ENCODE assay signal across 1 cellular context in the genomic region with DNA sequence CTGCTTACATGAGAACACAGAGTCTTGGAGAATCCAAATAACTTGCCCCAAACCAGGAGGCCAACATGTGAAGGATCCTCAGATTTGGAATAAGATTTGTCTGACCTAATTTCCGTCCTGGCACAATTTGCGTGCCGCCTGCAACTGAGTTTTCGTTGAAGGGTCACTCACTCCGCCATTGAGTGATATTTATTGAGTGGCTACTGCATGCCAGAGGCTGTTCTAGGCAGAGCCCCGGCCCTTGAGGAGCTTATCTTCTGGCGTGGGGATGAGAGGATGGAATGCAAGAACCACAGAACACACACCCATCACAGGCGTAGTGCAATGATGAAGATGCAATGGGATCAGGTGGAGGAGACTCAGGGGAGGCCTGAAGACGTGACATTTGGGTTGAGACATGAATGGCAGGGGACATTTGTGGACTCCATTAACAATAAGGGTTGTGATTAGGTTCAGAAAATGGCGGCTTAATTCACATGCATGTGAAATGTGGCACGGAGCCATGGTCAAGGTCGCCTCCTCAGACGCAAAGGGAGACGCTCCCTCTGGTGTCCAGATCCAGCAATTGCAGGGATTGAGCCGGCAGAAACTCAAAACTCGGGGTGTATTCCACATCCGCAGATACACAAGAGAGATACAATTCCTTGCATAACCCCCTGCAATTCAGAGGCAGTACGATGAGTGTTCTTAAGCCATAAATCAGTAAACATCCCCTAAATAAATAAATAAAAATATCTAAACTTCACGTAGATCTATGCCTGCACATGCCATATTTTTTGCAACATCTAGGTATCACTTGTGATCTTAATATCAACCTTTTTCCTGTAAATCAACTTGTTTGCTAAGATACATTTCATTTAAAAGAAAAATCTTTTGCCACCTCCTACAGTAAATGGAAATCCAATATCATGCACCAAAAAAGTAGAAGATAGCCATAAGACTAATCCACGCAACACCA.
TF ChIP-seq lines count a peak whose summit lies in the region.

No MANE protein-coding gene starts in this region.

TF ChIP-seq in K562, 482 proteins besides CTCF, POLR2A, EP300 and RAD21 (continued from another document):
- TF ChIP-seq THRB (CRISPR knock-in tag; conservative IDR thresholded peaks at IDR 0.05) = no peak
- TF ChIP-seq BHLHE40 (IDR thresholded peaks at IDR 0.05; ENCODE audit: low read length) = 0 out of 2 replicates have a peak, but pooled peaks have one; percentile 25
- TF ChIP-seq MYC (IDR thresholded peaks at IDR 0.05; ENCODE audit: low read depth, low read length) = peak; percentile 25; the same call in 1 of the 2 replicates
- no peak for TF ChIP-seq MYC (CRISPR knock-in tag; IDR thresholded peaks at IDR 0.05; ENCODE audit: borderline replicate concordance, low read depth)
- no peak for TF ChIP-seq MNT (conservative IDR thresholded peaks at IDR 0.05)
- TF ChIP-seq, protein P1, sequence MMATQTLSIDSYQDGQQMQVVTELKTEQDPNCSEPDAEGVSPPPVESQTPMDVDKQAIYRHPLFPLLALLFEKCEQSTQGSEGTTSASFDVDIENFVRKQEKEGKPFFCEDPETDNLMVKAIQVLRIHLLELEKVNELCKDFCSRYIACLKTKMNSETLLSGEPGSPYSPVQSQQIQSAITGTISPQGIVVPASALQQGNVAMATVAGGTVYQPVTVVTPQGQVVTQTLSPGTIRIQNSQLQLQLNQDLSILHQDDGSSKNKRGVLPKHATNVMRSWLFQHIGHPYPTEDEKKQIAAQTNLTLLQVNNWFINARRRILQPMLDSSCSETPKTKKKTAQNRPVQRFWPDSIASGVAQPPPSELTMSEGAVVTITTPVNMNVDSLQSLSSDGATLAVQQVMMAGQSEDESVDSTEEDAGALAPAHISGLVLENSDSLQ (IDR thresholded peaks at IDR 0.05) = no peak
- TF ChIP-seq, protein P2, sequence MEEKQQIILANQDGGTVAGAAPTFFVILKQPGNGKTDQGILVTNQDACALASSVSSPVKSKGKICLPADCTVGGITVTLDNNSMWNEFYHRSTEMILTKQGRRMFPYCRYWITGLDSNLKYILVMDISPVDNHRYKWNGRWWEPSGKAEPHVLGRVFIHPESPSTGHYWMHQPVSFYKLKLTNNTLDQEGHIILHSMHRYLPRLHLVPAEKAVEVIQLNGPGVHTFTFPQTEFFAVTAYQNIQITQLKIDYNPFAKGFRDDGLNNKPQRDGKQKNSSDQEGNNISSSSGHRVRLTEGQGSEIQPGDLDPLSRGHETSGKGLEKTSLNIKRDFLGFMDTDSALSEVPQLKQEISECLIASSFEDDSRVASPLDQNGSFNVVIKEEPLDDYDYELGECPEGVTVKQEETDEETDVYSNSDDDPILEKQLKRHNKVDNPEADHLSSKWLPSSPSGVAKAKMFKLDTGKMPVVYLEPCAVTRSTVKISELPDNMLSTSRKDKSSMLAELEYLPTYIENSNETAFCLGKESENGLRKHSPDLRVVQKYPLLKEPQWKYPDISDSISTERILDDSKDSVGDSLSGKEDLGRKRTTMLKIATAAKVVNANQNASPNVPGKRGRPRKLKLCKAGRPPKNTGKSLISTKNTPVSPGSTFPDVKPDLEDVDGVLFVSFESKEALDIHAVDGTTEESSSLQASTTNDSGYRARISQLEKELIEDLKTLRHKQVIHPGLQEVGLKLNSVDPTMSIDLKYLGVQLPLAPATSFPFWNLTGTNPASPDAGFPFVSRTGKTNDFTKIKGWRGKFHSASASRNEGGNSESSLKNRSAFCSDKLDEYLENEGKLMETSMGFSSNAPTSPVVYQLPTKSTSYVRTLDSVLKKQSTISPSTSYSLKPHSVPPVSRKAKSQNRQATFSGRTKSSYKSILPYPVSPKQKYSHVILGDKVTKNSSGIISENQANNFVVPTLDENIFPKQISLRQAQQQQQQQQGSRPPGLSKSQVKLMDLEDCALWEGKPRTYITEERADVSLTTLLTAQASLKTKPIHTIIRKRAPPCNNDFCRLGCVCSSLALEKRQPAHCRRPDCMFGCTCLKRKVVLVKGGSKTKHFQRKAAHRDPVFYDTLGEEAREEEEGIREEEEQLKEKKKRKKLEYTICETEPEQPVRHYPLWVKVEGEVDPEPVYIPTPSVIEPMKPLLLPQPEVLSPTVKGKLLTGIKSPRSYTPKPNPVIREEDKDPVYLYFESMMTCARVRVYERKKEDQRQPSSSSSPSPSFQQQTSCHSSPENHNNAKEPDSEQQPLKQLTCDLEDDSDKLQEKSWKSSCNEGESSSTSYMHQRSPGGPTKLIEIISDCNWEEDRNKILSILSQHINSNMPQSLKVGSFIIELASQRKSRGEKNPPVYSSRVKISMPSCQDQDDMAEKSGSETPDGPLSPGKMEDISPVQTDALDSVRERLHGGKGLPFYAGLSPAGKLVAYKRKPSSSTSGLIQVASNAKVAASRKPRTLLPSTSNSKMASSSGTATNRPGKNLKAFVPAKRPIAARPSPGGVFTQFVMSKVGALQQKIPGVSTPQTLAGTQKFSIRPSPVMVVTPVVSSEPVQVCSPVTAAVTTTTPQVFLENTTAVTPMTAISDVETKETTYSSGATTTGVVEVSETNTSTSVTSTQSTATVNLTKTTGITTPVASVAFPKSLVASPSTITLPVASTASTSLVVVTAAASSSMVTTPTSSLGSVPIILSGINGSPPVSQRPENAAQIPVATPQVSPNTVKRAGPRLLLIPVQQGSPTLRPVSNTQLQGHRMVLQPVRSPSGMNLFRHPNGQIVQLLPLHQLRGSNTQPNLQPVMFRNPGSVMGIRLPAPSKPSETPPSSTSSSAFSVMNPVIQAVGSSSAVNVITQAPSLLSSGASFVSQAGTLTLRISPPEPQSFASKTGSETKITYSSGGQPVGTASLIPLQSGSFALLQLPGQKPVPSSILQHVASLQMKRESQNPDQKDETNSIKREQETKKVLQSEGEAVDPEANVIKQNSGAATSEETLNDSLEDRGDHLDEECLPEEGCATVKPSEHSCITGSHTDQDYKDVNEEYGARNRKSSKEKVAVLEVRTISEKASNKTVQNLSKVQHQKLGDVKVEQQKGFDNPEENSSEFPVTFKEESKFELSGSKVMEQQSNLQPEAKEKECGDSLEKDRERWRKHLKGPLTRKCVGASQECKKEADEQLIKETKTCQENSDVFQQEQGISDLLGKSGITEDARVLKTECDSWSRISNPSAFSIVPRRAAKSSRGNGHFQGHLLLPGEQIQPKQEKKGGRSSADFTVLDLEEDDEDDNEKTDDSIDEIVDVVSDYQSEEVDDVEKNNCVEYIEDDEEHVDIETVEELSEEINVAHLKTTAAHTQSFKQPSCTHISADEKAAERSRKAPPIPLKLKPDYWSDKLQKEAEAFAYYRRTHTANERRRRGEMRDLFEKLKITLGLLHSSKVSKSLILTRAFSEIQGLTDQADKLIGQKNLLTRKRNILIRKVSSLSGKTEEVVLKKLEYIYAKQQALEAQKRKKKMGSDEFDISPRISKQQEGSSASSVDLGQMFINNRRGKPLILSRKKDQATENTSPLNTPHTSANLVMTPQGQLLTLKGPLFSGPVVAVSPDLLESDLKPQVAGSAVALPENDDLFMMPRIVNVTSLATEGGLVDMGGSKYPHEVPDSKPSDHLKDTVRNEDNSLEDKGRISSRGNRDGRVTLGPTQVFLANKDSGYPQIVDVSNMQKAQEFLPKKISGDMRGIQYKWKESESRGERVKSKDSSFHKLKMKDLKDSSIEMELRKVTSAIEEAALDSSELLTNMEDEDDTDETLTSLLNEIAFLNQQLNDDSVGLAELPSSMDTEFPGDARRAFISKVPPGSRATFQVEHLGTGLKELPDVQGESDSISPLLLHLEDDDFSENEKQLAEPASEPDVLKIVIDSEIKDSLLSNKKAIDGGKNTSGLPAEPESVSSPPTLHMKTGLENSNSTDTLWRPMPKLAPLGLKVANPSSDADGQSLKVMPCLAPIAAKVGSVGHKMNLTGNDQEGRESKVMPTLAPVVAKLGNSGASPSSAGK (IDR thresholded peaks at IDR 0.05) = peak; percentile 35; the same call in 1 of the 2 replicates
- TF ChIP-seq STAT5B (CRISPR knock-in tag; IDR thresholded peaks at IDR 0.05) = no peak
- no peak for TF ChIP-seq ZNF511 (CRISPR knock-in tag; IDR thresholded peaks at IDR 0.05)
- 0 out of 2 replicates have a peak, but pooled peaks have one; percentile 28 for TF ChIP-seq TEAD4 (IDR thresholded peaks at IDR 0.05; ENCODE audit: low read length)
- TF ChIP-seq TEAD4 (CRISPR knock-in tag; IDR thresholded peaks at IDR 0.05; ENCODE audit: borderline replicate concordance) = no peak
- TF ChIP-seq ZKSCAN3 (CRISPR knock-in tag; IDR thresholded peaks at IDR 0.05) = no peak
- TF ChIP-seq ZNF79 (CRISPR knock-in tag; IDR thresholded peaks at IDR 0.05; ENCODE audit: low read depth) = no peak
- TF ChIP-seq SMC3 (conservative IDR thresholded peaks at IDR 0.05; ENCODE audit: insufficient read depth, low read depth, low read length) = peak; percentile 90
- no peak for TF ChIP-seq MLX (CRISPR knock-in tag; conservative IDR thresholded peaks at IDR 0.05)
- TF ChIP-seq ARID2 (IDR thresholded peaks at IDR 0.05) = 0 out of 2 replicates have a peak, but pooled peaks have one; percentile 18
- peak; percentile 31 to 82 (median 76) for TF ChIP-seq YY1 (IDR thresholded peaks at IDR 0.05; ENCODE audit: borderline replicate concordance in 1 of 3, control insufficient read depth in 1 of 3, extremely low read depth in 1 of 3, insufficient read depth in 3 of 3, insufficient read length in 1 of 3, insufficient replicate concordance in 2 of 3, low read depth in 1 of 3, low read length in 2 of 3)
- TF ChIP-seq, protein P3, sequence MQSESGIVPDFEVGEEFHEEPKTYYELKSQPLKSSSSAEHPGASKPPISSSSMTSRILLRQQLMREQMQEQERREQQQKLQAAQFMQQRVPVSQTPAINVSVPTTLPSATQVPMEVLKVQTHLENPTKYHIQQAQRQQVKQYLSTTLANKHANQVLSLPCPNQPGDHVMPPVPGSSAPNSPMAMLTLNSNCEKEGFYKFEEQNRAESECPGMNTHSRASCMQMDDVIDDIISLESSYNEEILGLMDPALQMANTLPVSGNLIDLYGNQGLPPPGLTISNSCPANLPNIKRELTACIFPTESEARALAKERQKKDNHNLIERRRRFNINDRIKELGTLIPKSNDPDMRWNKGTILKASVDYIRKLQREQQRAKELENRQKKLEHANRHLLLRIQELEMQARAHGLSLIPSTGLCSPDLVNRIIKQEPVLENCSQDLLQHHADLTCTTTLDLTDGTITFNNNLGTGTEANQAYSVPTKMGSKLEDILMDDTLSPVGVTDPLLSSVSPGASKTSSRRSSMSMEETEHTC (IDR thresholded peaks at IDR 0.05) = peak; percentile 13; the same call in 1 of the 2 replicates
- no peak for TF ChIP-seq ZNF830 (CRISPR knock-in tag; IDR thresholded peaks at IDR 0.05)
- TF ChIP-seq TAF7 (tag; IDR thresholded peaks at IDR 0.05) = no peak
- 0 out of 2 replicates have a peak, but pooled peaks have one; percentile 16 for TF ChIP-seq KAT8 (IDR thresholded peaks at IDR 0.05; ENCODE audit: low read depth)
- peak; percentile 74 for TF ChIP-seq ESRRA (IDR thresholded peaks at IDR 0.05; ENCODE audit: borderline replicate concordance, low read depth)
- no peak for TF ChIP-seq HOXB6 (CRISPR knock-in tag; IDR thresholded peaks at IDR 0.05; ENCODE audit: borderline replicate concordance)
- TF ChIP-seq, protein P4, sequence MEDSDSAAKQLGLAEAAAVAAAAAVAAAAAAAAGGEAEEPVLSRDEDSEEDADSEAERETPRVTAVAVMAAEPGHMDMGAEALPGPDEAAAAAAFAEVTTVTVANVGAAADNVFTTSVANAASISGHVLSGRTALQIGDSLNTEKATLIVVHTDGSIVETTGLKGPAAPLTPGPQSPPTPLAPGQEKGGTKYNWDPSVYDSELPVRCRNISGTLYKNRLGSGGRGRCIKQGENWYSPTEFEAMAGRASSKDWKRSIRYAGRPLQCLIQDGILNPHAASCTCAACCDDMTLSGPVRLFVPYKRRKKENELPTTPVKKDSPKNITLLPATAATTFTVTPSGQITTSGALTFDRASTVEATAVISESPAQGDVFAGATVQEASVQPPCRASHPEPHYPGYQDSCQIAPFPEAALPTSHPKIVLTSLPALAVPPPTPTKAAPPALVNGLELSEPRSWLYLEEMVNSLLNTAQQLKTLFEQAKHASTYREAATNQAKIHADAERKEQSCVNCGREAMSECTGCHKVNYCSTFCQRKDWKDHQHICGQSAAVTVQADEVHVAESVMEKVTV (CRISPR knock-in tag; IDR thresholded peaks at IDR 0.05) = peak; percentile 50; the same call in 1 of the 2 replicates
- TF ChIP-seq NFIC (IDR thresholded peaks at IDR 0.05) = peak; percentile 96
- peak; percentile 78; the same call in 1 of the 2 replicates for TF ChIP-seq STAG1 (CRISPR knock-in tag; IDR thresholded peaks at IDR 0.05; ENCODE audit: borderline replicate concordance)
